Comparison of ENCODE assay signal across 24 cellular contexts in genomic region chr13:91491980-91492379, GRCh38.
"Had no signal": no experiment of that assay in that cellular context is flagged by ENCODE, and none has a peak within 500 bp of the region (broad histone marks: within the 10 kb centered on the region; RNA-seq: fewer than 3 reads in every experiment).

No MANE protein-coding gene starts in this region.

- H3K4me1 Mint-ChIP-seq: endodermal cell had no signal

- H3K4me3 ChIP-seq: colonic mucosa, esophagus squamous epithelium, gastrocnemius medialis, heart right ventricle, left lung, lower lobe of right lung, mucosa of descending colon had no signal

- H3K36me3 Mint-ChIP-seq: mesothelial cell of epicardium had no signal

- H3K27ac ChIP-seq: colonic mucosa, epithelial cell of prostate, esophagus squamous epithelium, gastrocnemius medialis, heart right ventricle, left lung, lower lobe of right lung had no signal

- H3K27me3 Mint-ChIP-seq: dendritic cell treated with granulocyte-macrophage colony-stimulating factor and Interleukin-4, amounts not matched to agents 40 ng/mL and 50 ng/mL, for 4 days; effector memory CD8-positive, alpha-beta T cell had no signal

- H3K36me3 ChIP-seq: colonic mucosa, esophagus squamous epithelium, gastrocnemius medialis, heart right ventricle, left lung, lower lobe of right lung had no signal

- H3K4me3 Mint-ChIP-seq: dendritic cell treated with granulocyte-macrophage colony-stimulating factor and Interleukin-4, amounts not matched to agents 40 ng/mL and 50 ng/mL, for 4 days; effector memory CD8-positive, alpha-beta T cell; endodermal cell; mesothelial cell of epicardium had no signal

- H3K9me3 ChIP-seq: colonic mucosa, esophagus squamous epithelium, gastrocnemius medialis, heart right ventricle, lower lobe of right lung, mucosa of descending colon had no signal

- H3K27ac Mint-ChIP-seq: dendritic cell treated with granulocyte-macrophage colony-stimulating factor and Interleukin-4, amounts not matched to agents 40 ng/mL and 50 ng/mL, for 4 days; effector memory CD8-positive, alpha-beta T cell; endodermal cell; mesothelial cell of epicardium had no signal

- DNase-seq: cerebellar nuclear complex; colonic mucosa; cortex of kidney; effector CD8-positive, alpha-beta T cell; effector memory CD8-positive, alpha-beta T cell; endodermal cell; erythroblast; esophagus squamous epithelium; foreskin fibroblast; foreskin melanocyte; gastrocnemius medialis; glutamatergic neuron; head of caudate nucleus; heart right ventricle; hippocampal formation; left colon; left lung; left ventricle myocardium superior; lower lobe of right lung; mesenchymal stem cell; mucosa of descending colon had no signal
